7 cellular contexts compared by ENCODE assay signal in the genomic region with DNA sequence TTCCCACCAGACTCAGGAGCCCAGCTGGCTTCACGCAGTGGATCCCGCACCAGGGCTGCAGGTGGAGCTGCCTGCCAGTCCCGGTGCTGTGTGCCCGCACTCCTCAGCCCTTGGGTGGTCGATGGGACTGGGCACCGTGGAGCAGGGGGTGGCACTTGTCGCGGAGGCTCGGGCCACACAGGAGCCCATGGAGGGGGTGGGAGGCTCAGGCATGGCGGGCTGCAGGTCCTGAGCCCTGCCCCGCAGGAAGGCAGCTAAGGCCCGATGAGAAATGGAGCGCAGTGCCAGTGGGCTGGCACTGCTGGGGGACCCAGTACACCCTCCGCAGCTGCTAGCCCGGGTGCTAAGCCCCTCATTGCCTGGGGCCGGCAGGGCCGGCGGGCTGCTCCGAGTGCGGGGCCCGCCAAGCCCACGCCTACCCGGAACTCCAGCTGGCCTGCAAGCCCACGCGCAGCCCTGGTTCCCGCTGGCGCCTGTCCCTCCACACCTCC. TPM values are rescaled to one million over a fixed set of nuclear protein-coding genes. Genes with fewer than 3 reads are reported as not detected.
"Had no signal": no experiment of that assay in that cellular context is flagged by ENCODE, and none has a peak within 500 bp of the region (broad histone marks: within the 10 kb centered on the region; RNA-seq: fewer than 3 reads in every experiment).

No MANE protein-coding gene starts in this region.

RNA-seq across cellular contexts. Expression of gene CXCL11, which starts 14.7 kb away (rescaled TPM):
- total RNA-seq: GM23248, H1, H4, H7, H9, HFFc6 had no signal

RNA-seq across cellular contexts. Expression of gene ART3, which starts 23.9 kb away (rescaled TPM):
- total RNA-seq: GM23248, HFFc6 had no signal

RNA-seq across cellular contexts. Expression of gene CXCL10, which starts 27.3 kb away (rescaled TPM):
- total RNA-seq: GM23248, GM23338, H1, H7, H9, HFFc6 had no signal

RNA-seq across cellular contexts. Expression of gene CXCL9, which starts 43.3 kb away (rescaled TPM):
- total RNA-seq: GM23248, GM23338, H1, H4, H7, H9, HFFc6 had no signal
